ENCODE assay signal across 11 cellular contexts in genomic region chr1:7941437-7941793, GRCh38. TPM values are rescaled to one million over a fixed set of nuclear protein-coding genes. Genes with fewer than 3 reads are reported as not detected.
DNase-seq lines count a peak whose midpoint lies in the region; ATAC-seq and TF ChIP-seq lines count a peak whose summit lies in the region.
"Had no signal": no experiment of that assay in that cellular context is flagged by ENCODE, and none has a peak within 500 bp of the region (broad histone marks: within the 10 kb centered on the region; RNA-seq: fewer than 3 reads in every experiment).

No MANE protein-coding gene starts in this region.

- no peak for TF ChIP-seq CTCF in CD4-positive, alpha-beta T cell (IDR thresholded peaks at IDR 0.05)
- TF ChIP-seq CTCF in HFFc6 (IDR thresholded peaks at IDR 0.05), result no peak

- POLR2A ChIA-PET in CD4-positive, alpha-beta T cell (lab: Charles Lee), result interaction anchor here (0.7 to 2.0 kb wide), 2 partner anchors 8 to 20 kb away, joined by 3 to 8 read pairs; partner anchors contain the start of gene PARK7
- POLR2A ChIA-PET in naive thymus-derived CD8-positive, alpha-beta T cell (lab: Charles Lee), result no interaction called here

- intact Hi-C loops in CD4-positive, alpha-beta T cell (cut with DNase I, micrococcal nuclease), result no loop called here

- H3K27ac Mint-ChIP-seq in CD4-positive, alpha-beta T cell, result peak overlapping the region; percentile 35
- H3K27ac Mint-ChIP-seq in HFFc6, result no peak overlapping the region
- H3K27ac Mint-ChIP-seq in activated naive CD4-positive, alpha-beta T cell treated with anti-CD3 and anti-CD28 coated beads, Interleukin-2, amount 50 U/mL, for 72 hours, result peak overlapping the region; percentile 40 to 94
- peak overlapping the region in 4 of 10 donors; percentile 55 to 86 (median 67) for H3K27ac Mint-ChIP-seq in naive thymus-derived CD8-positive, alpha-beta T cell

- peak overlapping the region; percentile 77 for H3K4me3 Mint-ChIP-seq in CD4-positive, alpha-beta T cell
- H3K4me3 Mint-ChIP-seq in HFFc6, result peak overlapping the region; percentile 76; the same call in 1 of the 2 replicates
- H3K4me3 Mint-ChIP-seq in naive thymus-derived CD8-positive, alpha-beta T cell, result peak overlapping the region; percentile 64 to 87 (median 82)

- no peaks in the 10 kb centered on the region for H3K9me3 ChIP-seq in CD4-positive, alpha-beta T cell (ENCODE audit: control insufficient read depth, low read length)
- H3K9me3 ChIP-seq: Peyer's patch had no signal

- no peak overlapping the region for H3K27ac ChIP-seq in CD4-positive, alpha-beta T cell (ENCODE audit: low read depth, low read length)

- no peak for DNase-seq in CD4-positive, alpha-beta T cell
- DNase-seq in HFFc6 (peak; percentile 10), T-helper 9 cell (no peak), RPMI8226 (no peak), foreskin melanocyte (no peak)
- no peak for DNase-seq in activated naive CD4-positive, alpha-beta T cell treated with anti-CD3 and anti-CD28 coated beads, Interleukin-2, amount 50 U/mL, for 72 hours (ENCODE audit: low spot score in 2 of 2)
- DNase-seq in naive thymus-derived CD8-positive, alpha-beta T cell, result no peak
- DNase-seq: DND-41, kidney had no signal

- peaks cover 59% of the 10 kb centered on the region for H3K27me3 Mint-ChIP-seq in CD4-positive, alpha-beta T cell
- H3K27me3 Mint-ChIP-seq in HFFc6 (ENCODE audit: insufficient read depth), result peaks cover 26% of the 10 kb centered on the region
- peaks cover 12 to 45% (median 22%) of the 10 kb centered on the region in 5 donors for H3K27me3 Mint-ChIP-seq in naive thymus-derived CD8-positive, alpha-beta T cell

- H3K4me1 Mint-ChIP-seq in CD4-positive, alpha-beta T cell (ENCODE audit: low read depth), result peaks cover 31% of the 10 kb centered on the region
- H3K4me1 Mint-ChIP-seq in HFFc6 (ENCODE audit: low read depth), result peaks cover 30% of the 10 kb centered on the region
- H3K4me1 Mint-ChIP-seq in naive thymus-derived CD8-positive, alpha-beta T cell, result peaks cover 12 to 36% (median 30%) of the 10 kb centered on the region in 4 donors

- peaks cover 23% of the 10 kb centered on the region for H3K27me3 ChIP-seq in CD4-positive, alpha-beta T cell (ENCODE audit: control insufficient read depth, insufficient read depth, low read length)
- H3K27me3 ChIP-seq: Peyer's patch had no signal

- ATAC-seq in CD4-positive, alpha-beta T cell (ENCODE audit: poor library complexity), result no peak
- no peak for ATAC-seq in activated naive CD4-positive, alpha-beta T cell treated with anti-CD3 and anti-CD28 coated beads, Interleukin-2, amount 50 U/mL, for 72 hours
- no peak for ATAC-seq in naive thymus-derived CD8-positive, alpha-beta T cell
- ATAC-seq in GM19463 (IDR thresholded peaks at IDR 0.05; ENCODE audit: unreplicated experiment), result no peak

- no peaks in the 10 kb centered on the region for H3K9me3 Mint-ChIP-seq in CD4-positive, alpha-beta T cell
- no peaks in the 10 kb centered on the region for H3K9me3 Mint-ChIP-seq in HFFc6
- peaks cover 3 to 6% of the 10 kb centered on the region in 2 donors for H3K9me3 Mint-ChIP-seq in activated naive CD4-positive, alpha-beta T cell treated with anti-CD3 and anti-CD28 coated beads, Interleukin-2, amount 50 U/mL, for 72 hours
- H3K9me3 Mint-ChIP-seq in naive thymus-derived CD8-positive, alpha-beta T cell, result no peaks in the 10 kb centered on the region

- CTCF ChIA-PET in CD4-positive, alpha-beta T cell (lab: Charles Lee), result interaction anchor here (1.0 kb wide), 1 partner anchor 17 kb away, joined by 3 read pairs; no protein-coding TSS in a partner anchor

- no peaks in the 10 kb centered on the region for H3K36me3 Mint-ChIP-seq in CD4-positive, alpha-beta T cell (ENCODE audit: low read depth)
- H3K36me3 Mint-ChIP-seq in HFFc6 (ENCODE audit: low read depth), result no peaks in the 10 kb centered on the region
- peaks cover 20 to 40% of the 10 kb centered on the region in 2 donors for H3K36me3 Mint-ChIP-seq in activated naive CD4-positive, alpha-beta T cell treated with anti-CD3 and anti-CD28 coated beads, Interleukin-2, amount 50 U/mL, for 72 hours
- no peaks in the 10 kb centered on the region for H3K36me3 Mint-ChIP-seq in naive thymus-derived CD8-positive, alpha-beta T cell

RNA-seq across cellular contexts. Expression of gene TNFRSF9, which starts 0.8 kb away (rescaled TPM):
- under 1 TPM; 0.52 to 0.84 TPM for total RNA-seq in CD4-positive, alpha-beta T cell
- not detected for total RNA-seq in HFFc6 (2021; fragmentation: NEBNext Ultra II Directional; extraction: Animal tissue kit (Norgen Biotek cat#: 25700))
- total RNA-seq in activated naive CD4-positive, alpha-beta T cell treated with anti-CD3 and anti-CD28 coated beads, Interleukin-2, amount 50 U/mL, for 72 hours, result 10 to 100 TPM; 10.8 to 66.8 TPM
- total RNA-seq in naive thymus-derived CD8-positive, alpha-beta T cell, result under 1 TPM; 0.05 to 0.25 TPM
- polyA plus RNA-seq in naive thymus-derived CD8-positive, alpha-beta T cell, result 1 to 10 TPM in 1 of 3 donors, under 1 TPM in 2; 0.15 to 5.1 (median 0.24) TPM

RNA-seq across cellular contexts. Expression of gene PARK7, which starts 20.1 kb away (rescaled TPM):
- total RNA-seq in CD4-positive, alpha-beta T cell, result 10 to 100 TPM; 57.7 to 62.4 TPM
- total RNA-seq in HFFc6 (2021; fragmentation: NEBNext Ultra II Directional; extraction: Animal tissue kit (Norgen Biotek cat#: 25700)), result 100 to 1,000 TPM; 331 to 377 (median 362) TPM
- total RNA-seq in activated naive CD4-positive, alpha-beta T cell treated with anti-CD3 and anti-CD28 coated beads, Interleukin-2, amount 50 U/mL, for 72 hours, result 100 to 1,000 TPM; 385 to 475 TPM
- total RNA-seq in naive thymus-derived CD8-positive, alpha-beta T cell, result 100 to 1,000 TPM; 110 to 113 TPM
- polyA plus RNA-seq in naive thymus-derived CD8-positive, alpha-beta T cell, result 100 to 1,000 TPM; 318 to 348 (median 345) TPM

Comparison
In these comparisons a context has a peak if more than half of its experiments do, and no peak if none do; other contexts are left out.
1. RNA of gene TNFRSF9, which starts 0.8 kb away (total RNA-seq): 10.8 to 66.8 TPM in activated naive CD4-positive, alpha-beta T cell treated with anti-CD3 and anti-CD28 coated beads, Interleukin-2, amount 50 U/mL, for 72 hours; 0.52 to 0.84 TPM in CD4-positive, alpha-beta T cell, 0.05 to 0.25 TPM in naive thymus-derived CD8-positive, alpha-beta T cell and not detected in HFFc6; every median in the first group is over 4 times any median in the second.
2. Peak in every context shown above with its lines, with median percentiles within 50 percentile points of each other: H3K4me3 Mint-ChIP-seq.